ENCODE assay signal across 8 cellular contexts in genomic region chr7:44200699-44201461, GRCh38. TPM values are rescaled to one million over a fixed set of nuclear protein-coding genes. Genes with fewer than 3 reads are reported as not detected.
DNase-seq lines count a peak whose midpoint lies in the region; ATAC-seq and TF ChIP-seq lines count a peak whose summit lies in the region.

YKT6 (plus strand) TSS chr7:44200978; CDS start chr7:44201136, 158 bp downstream.

- H3K4me3 ChIP-seq in prostate gland (peak within 1 kb of the TSS; percentile 83 to 97), urinary bladder (ENCODE audit: low read depth, low read length) (peak within 1 kb of the TSS; percentile 95)

- no peaks in the 10 kb centered on the region for H3K27me3 ChIP-seq in prostate gland (replicated peaks; ENCODE audit: insufficient read depth)

- intact Hi-C loops in T-helper 1 cell treated with Interleukin-12 subunit alpha and Interleukin-12 subunit beta and Interleukin-4 antibody, amounts not matched to agents 30 ng/mL and 1 ng/mL, for 36 hours (cut with micrococcal nuclease): loop anchor here (1.0 to 5.0 kb wide), 10 partner anchors 55 to 1269 kb away; partner anchors contain the start of genes MRPL32, NUDCD3, POLD2 and POLM
- intact Hi-C loops in left ventricle myocardium superior (cut with micrococcal nuclease): no loop called here
- intact Hi-C loops in prostate gland (cut with DNase I): no loop called here

- TF ChIP-seq CTCF in GM13977 (IDR thresholded peaks at IDR 0.05; ENCODE audit: extremely low read depth, insufficient read depth, missing control alignments) (peak; percentile 43), prostate gland (IDR thresholded peaks at IDR 0.05) (peak in 3 of 4 experiments; percentile 50 to 86 (median 80))

- no peaks in the 10 kb centered on the region for H3K9me3 ChIP-seq in prostate gland

- under 1% methylated on average over 55 of the region's 58 CpGs for WGBS in prostate gland
- under 1% methylated on average over 58 of the region's 58 CpGs for WGBS in urinary bladder

- peak; percentile 99 for DNase-seq in GM13977 (ENCODE audit: low spot score)
- peak; percentile 95 for DNase-seq in NCI-H146 treated with DMSO at 0.1 percent for 48 hours (lab: John Stamatoyannopoulos, UW; ENCODE audit: unreplicated experiment)
- DNase-seq in amniotic stem cell (lab: John Stamatoyannopoulos, UW): peak; percentile 95
- peak; percentile 94 for DNase-seq in left ventricle myocardium superior
- peak; percentile 96 for DNase-seq in prostate gland (ENCODE audit: low spot score)

- H3K4me1 ChIP-seq in prostate gland (replicated peaks): no peaks in the 10 kb centered on the region
- no peaks in the 10 kb centered on the region for H3K4me1 ChIP-seq in urinary bladder (ENCODE audit: insufficient read depth)

- H3K36me3 ChIP-seq in prostate gland (no peaks in the 10 kb centered on the region), urinary bladder (ENCODE audit: insufficient read depth) (no peaks in the 10 kb centered on the region)

- peak; percentile 48 for TF ChIP-seq POLR2A in prostate gland (IDR thresholded peaks at IDR 0.05)

- H3K27ac ChIP-seq in prostate gland (peak within 1 kb of the TSS; percentile 45 to 57), urinary bladder (ENCODE audit: low read depth) (peak within 1 kb of the TSS; percentile 48)

- peak; percentile 97 for ATAC-seq in HG02884 (IDR thresholded peaks at IDR 0.05; ENCODE audit: unreplicated experiment)
- ATAC-seq in left ventricle myocardium superior: peak; percentile 99

- in situ Hi-C loops in GM13977 (cut with MboI; ENCODE audit: low pct_unique_long_range_greater_than_20kb, low sequenced_read_pairs, unreplicated experiment): no loop called here

RNA-seq across cellular contexts. Expression of gene YKT6, which starts in this region (rescaled TPM):
- 82.2 and 82.8 TPM in 2 replicates for total RNA-seq in T-helper 1 cell treated with Interleukin-12 subunit alpha and Interleukin-12 subunit beta and Interleukin-4 antibody, amounts not matched to agents 30 ng/mL and 1 ng/mL, for 36 hours
- total RNA-seq in left ventricle myocardium superior: 58.4 TPM
- 10 to 100 TPM; 63.5 to 68.4 TPM for total RNA-seq in prostate gland
- total RNA-seq in urinary bladder: 25.3 TPM
- polyA plus RNA-seq in urinary bladder: 58.0 TPM

Comparison
In these comparisons a context has a peak if more than half of its experiments do, and no peak if none do; other contexts are left out.
1. Peak in every context shown above with its lines: DNase-seq, ATAC-seq, H3K4me3 ChIP-seq and H3K27ac ChIP-seq.